In the genomic region with DNA sequence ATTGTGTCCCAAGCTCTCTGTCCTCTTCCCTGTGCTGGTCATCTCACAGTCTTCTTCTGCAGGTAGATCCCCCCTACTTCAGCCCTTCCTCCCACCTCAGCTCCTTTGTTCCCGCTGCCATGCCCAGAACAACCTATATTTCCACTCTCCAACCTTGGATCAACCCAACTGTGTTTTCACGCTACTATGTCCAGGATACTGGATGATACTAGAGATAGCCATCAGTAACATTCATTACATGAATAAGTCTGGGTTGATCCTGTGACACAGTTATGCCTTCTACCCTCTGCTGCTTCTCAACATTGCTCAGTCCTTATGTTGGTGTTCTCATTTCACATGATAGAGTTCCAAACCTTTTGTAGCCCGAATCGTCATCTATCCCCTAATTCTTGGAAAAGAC, we compare ENCODE assay signal across 27 cellular contexts.
"Had no signal": no experiment of that assay in that cellular context is flagged by ENCODE, and none has a peak within 500 bp of the region (broad histone marks: within the 10 kb centered on the region; RNA-seq: fewer than 3 reads in every experiment).

No MANE protein-coding gene starts in this region.

- DNase-seq: colonic mucosa; effector CD8-positive, alpha-beta T cell; endodermal cell; foreskin keratinocyte; heart left ventricle; kidney; midbrain; naive thymus-derived CD8-positive, alpha-beta T cell; occipital lobe; pancreas; right lobe of liver; stimulated activated CD4-positive, alpha-beta T cell treated with anti-CD3 and anti-CD28 coated beads, Interleukin-12 subunit alpha, Interleukin-12 subunit beta, amount 100 ng/mL, for 4 hours; stimulated activated CD4-positive, alpha-beta T cell treated with anti-CD3 and anti-CD28 coated beads, Interleukin-1b, Interleukin-23, amount 100 ng/mL, for 48 hours; stimulated activated CD4-positive, alpha-beta T cell treated with anti-CD3 and anti-CD28 coated beads, Interleukin-4, amount 100 ng/mL, for 1 hour; stimulated activated naive CD4-positive, alpha-beta T cell treated with Interleukin-2 at 50 U/mL for 16 hours; upper lobe of right lung had no signal

- H3K36me3 ChIP-seq: colonic mucosa, gastroesophageal sphincter, heart left ventricle, pancreas, right lobe of liver, thoracic aorta, tibial nerve, upper lobe of right lung had no signal

- H3K4me1 Mint-ChIP-seq: endodermal cell had no signal

- H3K4me3 ChIP-seq: colonic mucosa, gastroesophageal sphincter, heart left ventricle, hepatocyte, pancreas, right lobe of liver, smooth muscle cell, thoracic aorta, tibial nerve, upper lobe of right lung had no signal

- H3K9me3 ChIP-seq: colonic mucosa, gastroesophageal sphincter, heart left ventricle, pancreas, right lobe of liver, thoracic aorta, tibial nerve, upper lobe of right lung had no signal

- FAIRE-seq: kidney, pancreas had no signal

- H3K9me3 Mint-ChIP-seq: central memory CD8-positive, alpha-beta T cell; dendritic cell treated with granulocyte-macrophage colony-stimulating factor and Interleukin-4, amounts not matched to agents 40 ng/mL and 50 ng/mL, for 4 days; endodermal cell; stimulated activated effector memory CD8-positive, alpha-beta T cell treated with anti-CD3 and anti-CD28 coated beads, Interleukin-12 subunit alpha, Interleukin-12 subunit beta, amount 100 ng/mL, for 72 hours had no signal

- H3K27ac Mint-ChIP-seq: dendritic cell treated with granulocyte-macrophage colony-stimulating factor and Interleukin-4, amounts not matched to agents 40 ng/mL and 50 ng/mL, for 4 days; endodermal cell; naive thymus-derived CD8-positive, alpha-beta T cell; stimulated activated effector memory CD8-positive, alpha-beta T cell treated with anti-CD3 and anti-CD28 coated beads, Interleukin-12 subunit alpha, Interleukin-12 subunit beta, amount 100 ng/mL, for 72 hours had no signal

- H3K27me3 Mint-ChIP-seq: dendritic cell treated with granulocyte-macrophage colony-stimulating factor and Interleukin-4, amounts not matched to agents 40 ng/mL and 50 ng/mL, for 4 days had no signal

- H3K27me3 ChIP-seq: colonic mucosa, foreskin keratinocyte, gastroesophageal sphincter, heart left ventricle, hepatocyte, pancreas, right lobe of liver, tibial nerve, upper lobe of right lung had no signal

- H3K79me2 ChIP-seq: hepatocyte had no signal

- H3K4me2 ChIP-seq: hepatocyte, smooth muscle cell had no signal

- H3K27ac ChIP-seq: colonic mucosa, epithelial cell of prostate, foreskin keratinocyte, hepatocyte, pancreas, right lobe of liver, thoracic aorta, tibial nerve, upper lobe of right lung had no signal

- H2AFZ ChIP-seq: hepatocyte had no signal

- H3K4me3 Mint-ChIP-seq: dendritic cell treated with granulocyte-macrophage colony-stimulating factor and Interleukin-4, amounts not matched to agents 40 ng/mL and 50 ng/mL, for 4 days; endodermal cell; stimulated activated effector memory CD8-positive, alpha-beta T cell treated with anti-CD3 and anti-CD28 coated beads, Interleukin-12 subunit alpha, Interleukin-12 subunit beta, amount 100 ng/mL, for 72 hours had no signal

- H3K4me1 ChIP-seq: colonic mucosa, foreskin keratinocyte, pancreas had no signal

- ATAC-seq: esophagus mucosa; foreskin keratinocyte; gastroesophageal sphincter; heart left ventricle; left lobe of liver; naive thymus-derived CD8-positive, alpha-beta T cell; pancreas; right lobe of liver; stimulated activated effector memory CD8-positive, alpha-beta T cell treated with anti-CD3 and anti-CD28 coated beads, Interleukin-12 subunit alpha, Interleukin-12 subunit beta, amount 100 ng/mL, for 72 hours; upper lobe of right lung had no signal

- H3K36me3 Mint-ChIP-seq: naive thymus-derived CD8-positive, alpha-beta T cell had no signal
